Comparison of ENCODE assay signal across 9 cellular contexts in genomic region chr4:40192286-40193017, GRCh38. TPM values are rescaled to one million over a fixed set of nuclear protein-coding genes. Genes with fewer than 3 reads are reported as not detected.
DNase-seq lines count a peak whose midpoint lies in the region; ATAC-seq and TF ChIP-seq lines count a peak whose summit lies in the region.
"Had no signal": no experiment of that assay in that cellular context is flagged by ENCODE, and none has a peak within 500 bp of the region (broad histone marks: within the 10 kb centered on the region; RNA-seq: fewer than 3 reads in every experiment).

No MANE protein-coding gene starts in this region.

- TF ChIP-seq EP300 in gastroesophageal sphincter (IDR thresholded peaks at IDR 0.05) (no peak), tibial nerve (IDR thresholded peaks at IDR 0.05) (no peak)

- no peaks in the 10 kb centered on the region for H3K27me3 ChIP-seq in gastroesophageal sphincter
- no peaks in the 10 kb centered on the region for H3K27me3 ChIP-seq in tibial nerve

- H3K4me3 ChIP-seq in gastroesophageal sphincter (no peak overlapping the region), tibial nerve (peak overlapping the region in 1 of 4 donors; percentile 14)
- H3K4me3 ChIP-seq: PC-9 had no signal

- peak; percentile 74 for TF ChIP-seq POLR2A in GM18951 (IDR thresholded peaks at IDR 0.05; ENCODE audit: extremely low read depth, insufficient read depth, insufficient read length)
- TF ChIP-seq POLR2A in gastroesophageal sphincter (IDR thresholded peaks at IDR 0.05), result no peak
- TF ChIP-seq POLR2A in tibial nerve (IDR thresholded peaks at IDR 0.05), result no peak

- H3K9me3 Mint-ChIP-seq in activated naive CD8-positive, alpha-beta T cell (ENCODE audit: low read depth), result no peaks in the 10 kb centered on the region

- H3K27me3 Mint-ChIP-seq in activated naive CD8-positive, alpha-beta T cell, result no peaks in the 10 kb centered on the region

- no peaks in the 10 kb centered on the region for H3K36me3 ChIP-seq in gastroesophageal sphincter
- no peaks in the 10 kb centered on the region for H3K36me3 ChIP-seq in tibial nerve

- TF ChIP-seq CTCF in C4-2B (conservative IDR thresholded peaks at IDR 0.05), result no peak
- TF ChIP-seq CTCF in gastroesophageal sphincter (IDR thresholded peaks at IDR 0.05), result no peak
- TF ChIP-seq CTCF in tibial nerve (IDR thresholded peaks at IDR 0.05), result no peak

- no peaks in the 10 kb centered on the region for H3K4me1 ChIP-seq in gastroesophageal sphincter
- no peaks in the 10 kb centered on the region for H3K4me1 ChIP-seq in tibial nerve

- in situ Hi-C loops in GM18951 (cut with MboI; ENCODE audit: low sequenced_read_pairs, unreplicated experiment), result no loop called here

- H3K27ac ChIP-seq in C4-2B, result peak overlapping the region; percentile 95
- no peak overlapping the region for H3K27ac ChIP-seq in gastroesophageal sphincter
- peak overlapping the region in 1 of 4 donors; percentile 77 for H3K27ac ChIP-seq in tibial nerve
- H3K27ac ChIP-seq: PC-9 had no signal

- H3K36me3 Mint-ChIP-seq in activated naive CD8-positive, alpha-beta T cell, result no peaks in the 10 kb centered on the region

- no peaks in the 10 kb centered on the region for H3K9me3 ChIP-seq in gastroesophageal sphincter
- H3K9me3 ChIP-seq in tibial nerve, result no peaks in the 10 kb centered on the region

- 84 to 86% methylated on average over 6 to 7 of the region's 7 CpGs for whole genome bisulfite sequencing in gastroesophageal sphincter (ENCODE audit: low coverage in 1 of 2), 2 donors
- 70 to 80% methylated on average over 7 of the region's 7 CpGs for WGBS in tibial nerve, 2 donors

- ATAC-seq in HG03095 (IDR thresholded peaks at IDR 0.05; ENCODE audit: unreplicated experiment) (peak; percentile 36), gastroesophageal sphincter (no peak)

- H3K4me3 Mint-ChIP-seq in activated naive CD8-positive, alpha-beta T cell, result peak overlapping the region; percentile 87

- peak overlapping the region; percentile 100 for H3K27ac Mint-ChIP-seq in activated naive CD8-positive, alpha-beta T cell

- DNase-seq in HK-2 (ENCODE audit: unreplicated experiment) (no peak), MV-4-11 (lab: John Stamatoyannopoulos, UW) (no peak), tibial nerve (ENCODE audit: low spot score in 2 of 2) (no peak)
- DNase-seq: PC-9 had no signal

- H3K4me1 Mint-ChIP-seq in activated naive CD8-positive, alpha-beta T cell (ENCODE audit: low read depth), result peaks cover 73% of the 10 kb centered on the region

RNA-seq across cellular contexts. Expression of gene RHOH, which starts 4.4 kb away (rescaled TPM):
- total RNA-seq in gastroesophageal sphincter (1 to 10 TPM in 2 of 4 donors, under 1 TPM in 2; 0.42 to 4.4 (median 1.0) TPM), tibial nerve (1 to 10 TPM in 2 of 4 donors, under 1 TPM in 2; 0.30 to 2.2 (median 1.0) TPM)
- total RNA-seq: PC-9 had no signal
